ENCODE assay signal across 8 cellular contexts in genomic region chr3:45938858-45939257, GRCh38. TPM values are rescaled to one million over a fixed set of nuclear protein-coding genes. Genes with fewer than 3 reads are reported as not detected.
DNase-seq lines count a peak whose midpoint lies in the region; ATAC-seq, FAIRE-seq and TF ChIP-seq lines count a peak whose summit lies in the region.

No MANE protein-coding gene starts in this region.

- H3K9me2 ChIP-seq in GM23338 (ENCODE audit: insufficient read depth) = no peaks in the 10 kb centered on the region

- DNase-seq in AG20443 (ENCODE audit: low spot score) (peak; percentile 84), GM23338 (ENCODE audit: low spot score) (peak; percentile 91), NCI-H2081 (lab: John Stamatoyannopoulos, UW) (peak; percentile 73 to 82), T1000 (lab: John Stamatoyannopoulos, UW) (peak; percentile 53), astrocyte (ENCODE audit: low read depth) (peak; percentile 73), hepatic stellate cell (ENCODE audit: low spot score) (peak; percentile 79), sigmoid colon (peak; percentile 91)

- peaks cover 26% of the 10 kb centered on the region for H3K36me3 Mint-ChIP-seq in GM23338 (ENCODE audit: low read depth)
- H3K36me3 Mint-ChIP-seq in astrocyte (ENCODE audit: low read depth, unreplicated experiment) = peaks cover 17% of the 10 kb centered on the region

- peaks cover 1% of the 10 kb centered on the region for H3K27me3 Mint-ChIP-seq in GM23338 (ENCODE audit: insufficient read depth, low read depth, poor library complexity)
- no peaks in the 10 kb centered on the region for H3K27me3 Mint-ChIP-seq in astrocyte (ENCODE audit: low read depth, unreplicated experiment)

- peak; percentile 86 to 97 for TF ChIP-seq CTCF in GM23338 (conservative IDR thresholded peaks at IDR 0.05; ENCODE audit: low read depth in 2 of 2)
- peak; percentile 93 for TF ChIP-seq CTCF in astrocyte (IDR thresholded peaks at IDR 0.05; ENCODE audit: insufficient read depth, low read depth, low read length)
- peak; percentile 88 to 91 (median 90) for TF ChIP-seq CTCF in sigmoid colon (IDR thresholded peaks at IDR 0.05)

- H3K79me2 ChIP-seq in GM23338 (replicated peaks; ENCODE audit: insufficient read depth) = no peaks in the 10 kb centered on the region
- no peaks in the 10 kb centered on the region for H3K79me2 ChIP-seq in astrocyte (ENCODE audit: insufficient read depth, low read length)

- H3K27ac ChIP-seq in GM23338 (ENCODE audit: low read depth) (0 out of 2 replicates have a peak overlapping the region, but pooled peaks have one; percentile 48), astrocyte (ENCODE audit: low read depth, low read length) (no peak overlapping the region), sigmoid colon (peak overlapping the region in 2 of 4 donors; percentile 36 to 38)

- peak; percentile 81 for FAIRE-seq in astrocyte (lab: Jason Lieb, UNC)

- no peak overlapping the region for H3K9ac ChIP-seq in astrocyte (ENCODE audit: low read length)

- intact Hi-C loops in sigmoid colon (cut with DNase I) = loop anchor here (1.0 to 10.0 kb wide), 4 partner anchors 139 to 506 kb away; partner anchors contain the start of gene CCR5

- no peak for TF ChIP-seq POLR2A in sigmoid colon (IDR thresholded peaks at IDR 0.05)

- ATAC-seq in GM23338 (peak; percentile 94), HG03457 (IDR thresholded peaks at IDR 0.05; ENCODE audit: unreplicated experiment) (no peak)

- no peaks in the 10 kb centered on the region; the same call in 2 of the 3 replicates for H3K9me3 Mint-ChIP-seq in GM23338
- H3K9me3 Mint-ChIP-seq in astrocyte (ENCODE audit: unreplicated experiment) = no peaks in the 10 kb centered on the region

- no peak overlapping the region for H3K4me3 Mint-ChIP-seq in GM23338
- no peak overlapping the region for H3K4me3 Mint-ChIP-seq in astrocyte (ENCODE audit: unreplicated experiment)

- no peaks in the 10 kb centered on the region for H3K9me3 ChIP-seq in astrocyte (ENCODE audit: insufficient read depth, low read depth, low read length)
- H3K9me3 ChIP-seq in sigmoid colon = no peaks in the 10 kb centered on the region

- H3K4me1 Mint-ChIP-seq in GM23338 (peaks cover 17% of the 10 kb centered on the region), astrocyte (ENCODE audit: low read depth, unreplicated experiment) (peaks cover 19% of the 10 kb centered on the region)

- H3K4me2 ChIP-seq in GM23338 (no peak overlapping the region), astrocyte (ENCODE audit: low read length) (no peak overlapping the region)

- TF ChIP-seq EP300 in sigmoid colon (IDR thresholded peaks at IDR 0.05) = no peak

- WGBS in sigmoid colon, 2 donors = 27% methylated on average over 4 of the region's 4 CpGs

- H3K27ac Mint-ChIP-seq in GM23338 (no peak overlapping the region), astrocyte (ENCODE audit: unreplicated experiment) (no peak overlapping the region)

- H3K27me3 ChIP-seq in GM23338 (ENCODE audit: insufficient read depth) (no peaks in the 10 kb centered on the region), astrocyte (ENCODE audit: insufficient read depth, low read length) (no peaks in the 10 kb centered on the region), sigmoid colon (no peaks in the 10 kb centered on the region)

- H3K4me1 ChIP-seq in GM23338 (ENCODE audit: insufficient read depth) (no peaks in the 10 kb centered on the region), astrocyte (ENCODE audit: insufficient read depth, low read length) (peaks cover 4% of the 10 kb centered on the region), sigmoid colon (peaks cover 0 to 34% (median 14%) of the 10 kb centered on the region in 4 donors)

- H3K36me3 ChIP-seq in GM23338 (ENCODE audit: insufficient read depth) = peaks cover 8% of the 10 kb centered on the region
- H3K36me3 ChIP-seq in astrocyte (ENCODE audit: insufficient read depth, low read length) = peaks cover 9% of the 10 kb centered on the region
- H3K36me3 ChIP-seq in sigmoid colon = peaks cover 15 to 44% (median 28%) of the 10 kb centered on the region in 4 donors

- H2AFZ ChIP-seq in GM23338 (no peak overlapping the region), astrocyte (ENCODE audit: low read depth, low read length) (no peak overlapping the region)

- no peaks in the 10 kb centered on the region for H3F3A ChIP-seq in GM23338 (replicated peaks; ENCODE audit: low read depth)

- H3K4me3 ChIP-seq in GM23338 (no peak overlapping the region), astrocyte (ENCODE audit: insufficient read depth, low read depth, low read length) (no peak overlapping the region), sigmoid colon (no peak overlapping the region)

- H4K20me1 ChIP-seq in GM23338 (replicated peaks; ENCODE audit: insufficient read depth) (peaks cover 11% of the 10 kb centered on the region), astrocyte (ENCODE audit: insufficient read depth, low read length) (no peaks in the 10 kb centered on the region)

TF ChIP-seq in GM23338, 12 proteins besides CTCF, POLR2A, EP300 and RAD21 (continues in another document):
- TF ChIP-seq CREB1 (CRISPR knock-in tag; IDR thresholded peaks at IDR 0.05; ENCODE audit: low read depth) (no peak), ZNF462 (CRISPR knock-in tag; IDR thresholded peaks at IDR 0.05) (no peak), EZH2 (IDR thresholded peaks at IDR 0.05; ENCODE audit: low read depth, unreplicated experiment) (no peak), POLR2AphosphoS5 (IDR thresholded peaks at IDR 0.05; ENCODE audit: low read depth) (no peak)

RNA-seq across cellular contexts. Expression of gene CXCR6, which starts 4.4 kb away (rescaled TPM):
- total RNA-seq in GM23338 (2014; rRNA removed; shearing (Covaris generic)) = not detected in 2 replicates
- 0.10 and 0.24 TPM in 2 replicates for polyA plus RNA-seq in GM23338 (2016; fragmentation: Nextera tagmentation; extraction: Ambion mirVana)
- not detected in 2 replicates for total RNA-seq in astrocyte
- under 1 TPM in 3 of 4 donors, not detected in 1; 0.36 to 0.95 (median 0.49) TPM for total RNA-seq in sigmoid colon
- 1 to 10 TPM in 1 of 3 donors, not detected in 2; 3.3 TPM for polyA plus RNA-seq in sigmoid colon

RNA-seq across cellular contexts. Expression of gene CCR9, which starts 52.5 kb away (rescaled TPM):
- not detected in 2 replicates for total RNA-seq in GM23338 (2014; rRNA removed; shearing (Covaris generic))
- polyA plus RNA-seq in GM23338 (2016; fragmentation: Nextera tagmentation; extraction: Ambion mirVana) = not detected in 2 replicates
- not detected in 2 replicates for total RNA-seq in astrocyte
- not detected for total RNA-seq in sigmoid colon
- under 1 TPM in 1 of 3 donors, not detected in 2; 0.55 TPM for polyA plus RNA-seq in sigmoid colon

RNA-seq across cellular contexts. Expression of gene FYCO1, which starts 56.8 kb away (rescaled TPM):
- 17.2 and 19.1 TPM in 2 replicates for total RNA-seq in GM23338 (2014; rRNA removed; shearing (Covaris generic))
- polyA plus RNA-seq in GM23338 (2016; fragmentation: Nextera tagmentation; extraction: Ambion mirVana) (3.8 and 4.5 TPM in 2 replicates), sigmoid colon (10 to 100 TPM in 1 of 3 donors, 1 to 10 TPM in 2; 8.4 to 15.0 (median 9.9) TPM)
- total RNA-seq in astrocyte (19.7 and 20.9 TPM in 2 replicates), sigmoid colon (100 to 1,000 TPM in 1 of 4 donors, 10 to 100 TPM in 3; 72.1 to 115 (median 79.2) TPM)
